Comparison of ENCODE assay signal across 24 cellular contexts in genomic region chrX:17550011-17550410, GRCh38.
DNase-seq lines count a peak whose midpoint lies in the region; ATAC-seq, FAIRE-seq and TF ChIP-seq lines count a peak whose summit lies in the region.
"Had no signal": no experiment of that assay in that cellular context is flagged by ENCODE, and none has a peak within 500 bp of the region (broad histone marks: within the 10 kb centered on the region; RNA-seq: fewer than 3 reads in every experiment).

No MANE protein-coding gene starts in this region.

- H3K27ac ChIP-seq in foreskin keratinocyte (no peak overlapping the region), SJCRH30 (no peak overlapping the region)
- H3K27ac ChIP-seq: C4-2B, heart right ventricle, neutrophil, prostate gland, uterus had no signal

- H3K27me3 ChIP-seq in GM06990 (replicated peaks; ENCODE audit: control insufficient read depth, insufficient read depth, low read length), result no peaks in the 10 kb centered on the region; the same call in 1 of the 2 replicates
- no peaks in the 10 kb centered on the region for H3K27me3 ChIP-seq in foreskin keratinocyte
- no peaks in the 10 kb centered on the region for H3K27me3 ChIP-seq in SJCRH30
- H3K27me3 ChIP-seq: neutrophil, sigmoid colon, uterus had no signal

- ATAC-seq in foreskin keratinocyte, result no peak
- no peak for ATAC-seq in mucosa of descending colon
- ATAC-seq: heart right ventricle, left cardiac atrium, T-cell had no signal

- intact Hi-C loops in mucosa of descending colon (cut with DNase I, micrococcal nuclease), result no loop called here

- H3K9me3 ChIP-seq in SJCRH30 (replicated peaks) (no peaks in the 10 kb centered on the region), mucosa of descending colon (no peaks in the 10 kb centered on the region)
- H3K9me3 ChIP-seq: Caco-2, heart right ventricle, neutrophil, prostate gland, sigmoid colon, uterus had no signal

- no peak for TF ChIP-seq POLR2A in H54 (IDR thresholded peaks at IDR 0.05; ENCODE audit: low read depth, low read length)

- peak; percentile 11 for TF ChIP-seq CTCF in GM06990 (IDR thresholded peaks at IDR 0.05; ENCODE audit: insufficient read depth, low read length, poor library complexity, severe bottlenecking)
- TF ChIP-seq CTCF in foreskin keratinocyte (conservative IDR thresholded peaks at IDR 0.05), result peak; percentile 26
- no peak for TF ChIP-seq CTCF in mucosa of descending colon (IDR thresholded peaks at IDR 0.05)

- DNase-seq in A172 (ENCODE audit: low spot score) (peak; percentile 45), GM06990 (ENCODE audit: extremely low read depth, insufficient read length) (no peak), astrocyte of the hippocampus (ENCODE audit: low read depth, low spot score) (peak; percentile 56), foreskin keratinocyte (peak; percentile 31 to 60), SJCRH30 (no peak), H54 (ENCODE audit: insufficient read length, low spot score) (no peak), mucosa of descending colon (no peak)
- DNase-seq in activated T-cell treated with anti-CD3 and anti-CD28 coated beads, Interleukin-2, amount 50 U/mL, for 1 hour, result no peak
- DNase-seq: activated CD4-positive, alpha-beta T cell treated with anti-CD3 and anti-CD28 coated beads, Interleukin-2, amount 50 U/mL, for 48 hours; activated CD4-positive, CD25-positive, alpha-beta regulatory T cell; activated CD8-positive, alpha-beta memory T cell treated with anti-CD3 and anti-CD28 coated beads, Interleukin-2, amount 50 U/mL, for 48 hours; activated naive CD8-positive, alpha-beta T cell treated with anti-CD3 and anti-CD28 coated beads, Interleukin-2, amount 10 ng/mL, durations not matched to agents 7 days and 5 days; Caco-2; foreskin fibroblast; heart right ventricle; left cardiac atrium; NCI-H226; sigmoid colon; stimulated activated naive CD4-positive, alpha-beta T cell; uterus had no signal

- no peak for FAIRE-seq in H54 (lab: Jason Lieb, UNC)

- H3K4me3 ChIP-seq in GM06990 (replicated peaks; ENCODE audit: low read depth, low read length) (no peak overlapping the region), SJCRH30 (no peak overlapping the region), mucosa of descending colon (no peak overlapping the region)
- H3K4me3 ChIP-seq: heart right ventricle, prostate gland, sigmoid colon, uterus had no signal

- H3K36me3 ChIP-seq in GM06990 (ENCODE audit: control insufficient read depth, insufficient read depth, low read length), result no peaks in the 10 kb centered on the region
- no peaks in the 10 kb centered on the region for H3K36me3 ChIP-seq in SJCRH30
- no peaks in the 10 kb centered on the region for H3K36me3 ChIP-seq in mucosa of descending colon (ENCODE audit: low read depth)
- H3K36me3 ChIP-seq: heart right ventricle, neutrophil, prostate gland, sigmoid colon, uterus had no signal

- H3K4me1 ChIP-seq in foreskin keratinocyte (peaks cover 30% of the 10 kb centered on the region), SJCRH30 (peaks cover 6% of the 10 kb centered on the region; the same call in 1 of the 2 replicates), mucosa of descending colon (ENCODE audit: low read depth) (no peaks in the 10 kb centered on the region)
- H3K4me1 ChIP-seq: Caco-2, prostate gland, uterus had no signal

Comparison
In these comparisons a context has a peak if more than half of its experiments do, and no peak if none do; other contexts are left out.
1. DNase-seq: peak in A172 (single experiment), astrocyte of the hippocampus (single experiment) and foreskin keratinocyte (2 of 2); none in GM06990 (single experiment), SJCRH30 (0 of 2), H54 (single experiment), activated T-cell treated with anti-CD3 and anti-CD28 coated beads, Interleukin-2, amount 50 U/mL, for 1 hour (single experiment) and mucosa of descending colon (0 of 3).